ENCODE assay signal across 1 cellular context in the genomic region with DNA sequence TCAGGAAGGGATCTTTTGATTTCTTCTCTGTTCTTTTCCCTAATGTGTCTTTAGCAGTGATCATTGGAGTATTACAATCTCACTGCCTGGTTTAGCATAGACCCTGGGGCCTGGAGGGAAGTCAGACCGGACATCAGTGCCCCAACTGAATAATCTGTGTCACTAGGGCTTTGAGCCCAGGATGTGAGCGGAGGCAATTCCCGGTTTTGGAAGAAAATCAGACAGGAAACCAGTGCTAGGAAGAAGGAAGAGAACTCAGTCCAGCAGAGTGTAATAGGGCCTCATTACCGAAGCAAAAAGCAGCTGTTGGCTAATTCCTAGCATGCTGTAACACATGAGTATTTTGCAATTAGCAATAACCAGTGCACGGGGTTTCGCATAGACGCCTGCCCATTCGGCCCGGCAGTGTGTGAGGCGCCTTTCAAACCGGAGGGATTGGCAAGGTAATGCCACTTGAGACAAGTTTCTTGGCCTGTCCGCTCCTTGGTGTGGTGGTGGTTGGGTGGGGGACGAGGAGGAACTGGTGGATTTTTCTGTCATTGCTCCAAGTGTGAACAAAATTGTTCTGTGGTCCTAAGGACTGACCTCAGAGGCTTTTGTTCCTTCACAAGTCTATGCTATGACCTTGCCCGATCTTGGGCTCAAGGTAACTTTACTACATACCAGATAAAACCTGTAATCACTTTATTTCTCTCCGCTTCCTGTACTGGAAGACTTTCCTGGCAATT.
TF ChIP-seq lines count a peak whose summit lies in the region.

No MANE protein-coding gene starts in this region.

TF ChIP-seq in HepG2, 621 proteins besides CTCF, POLR2A, EP300 and RAD21 (continued from another document and continues in another):
- TF ChIP-seq ZFP36L1 (CRISPR knock-in tag; IDR thresholded peaks at IDR 0.05) (no peak), SAFB2 (CRISPR knock-in tag; IDR thresholded peaks at IDR 0.05; ENCODE audit: borderline replicate concordance, low read depth) (0 out of 2 replicates have a peak, but pooled peaks have one; percentile 42), TOPORS (CRISPR knock-in tag; IDR thresholded peaks at IDR 0.05) (no peak), ZNF883 (CRISPR knock-in tag; IDR thresholded peaks at IDR 0.05; ENCODE audit: not compliant biosample characterization) (no peak), ZNF629 (CRISPR knock-in tag; conservative IDR thresholded peaks at IDR 0.05) (peak; percentile 24; the same call in 1 of the 2 replicates), ZSCAN30 (CRISPR knock-in tag; IDR thresholded peaks at IDR 0.05) (no peak), TEAD3 (CRISPR knock-in tag; optimal IDR thresholded peaks at IDR 0.05; ENCODE audit: borderline replicate concordance) (no peak), ZNF530 (CRISPR knock-in tag; IDR thresholded peaks at IDR 0.05; ENCODE audit: low read depth) (no peak), ZNF713 (CRISPR knock-in tag; IDR thresholded peaks at IDR 0.05) (no peak), ZNF234 (CRISPR knock-in tag; conservative IDR thresholded peaks at IDR 0.05) (no peak), MXI1 (IDR thresholded peaks at IDR 0.05; ENCODE audit: borderline replicate concordance, low read depth, low read length) (peak; percentile 31; the same call in 1 of the 3 replicates), ZNF589 (CRISPR knock-in tag; conservative IDR thresholded peaks at IDR 0.05) (no peak), YEATS2 (CRISPR knock-in tag; IDR thresholded peaks at IDR 0.05; ENCODE audit: borderline replicate concordance) (no peak), MTF1 (CRISPR knock-in tag; IDR thresholded peaks at IDR 0.05) (no peak), POLR2AphosphoS2 (IDR thresholded peaks at IDR 0.05; ENCODE audit: low read depth, low read length) (no peak), MIXL1 (CRISPR knock-in tag; IDR thresholded peaks at IDR 0.05) (no peak), SIN3B (IDR thresholded peaks at IDR 0.05; ENCODE audit: low read length) (no peak), ZNF335 (CRISPR knock-in tag; IDR thresholded peaks at IDR 0.05) (no peak), MAFK (conservative IDR thresholded peaks at IDR 0.05 in 1 of 2, IDR thresholded peaks at IDR 0.05 in 1 of 2; ENCODE audit: low read length in 2 of 2) (no peak), SRSF1 (optimal IDR thresholded peaks at IDR 0.05; ENCODE audit: low read depth, low read length) (no peak), HDAC2 (CRISPR knock-in tag; IDR thresholded peaks at IDR 0.05) (no peak), HOXA5 (CRISPR knock-in tag; IDR thresholded peaks at IDR 0.05) (peak; percentile 50; the same call in 1 of the 2 replicates), MATR3 (CRISPR knock-in tag; IDR thresholded peaks at IDR 0.05) (no peak), RBAK (CRISPR knock-in tag; IDR thresholded peaks at IDR 0.05) (no peak), SYNCRIP (IDR thresholded peaks at IDR 0.05; ENCODE audit: insufficient read depth, low read depth, low read length) (no peak)
- TF ChIP-seq, protein P1, sequence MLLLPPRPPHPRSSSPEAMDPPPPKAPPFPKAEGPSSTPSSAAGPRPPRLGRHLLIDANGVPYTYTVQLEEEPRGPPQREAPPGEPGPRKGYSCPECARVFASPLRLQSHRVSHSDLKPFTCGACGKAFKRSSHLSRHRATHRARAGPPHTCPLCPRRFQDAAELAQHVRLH (CRISPR knock-in tag; IDR thresholded peaks at IDR 0.05; ENCODE audit: borderline replicate concordance, low read depth): 0 out of 2 replicates have a peak, but pooled peaks have one; percentile 33
- TF ChIP-seq, protein P2, sequence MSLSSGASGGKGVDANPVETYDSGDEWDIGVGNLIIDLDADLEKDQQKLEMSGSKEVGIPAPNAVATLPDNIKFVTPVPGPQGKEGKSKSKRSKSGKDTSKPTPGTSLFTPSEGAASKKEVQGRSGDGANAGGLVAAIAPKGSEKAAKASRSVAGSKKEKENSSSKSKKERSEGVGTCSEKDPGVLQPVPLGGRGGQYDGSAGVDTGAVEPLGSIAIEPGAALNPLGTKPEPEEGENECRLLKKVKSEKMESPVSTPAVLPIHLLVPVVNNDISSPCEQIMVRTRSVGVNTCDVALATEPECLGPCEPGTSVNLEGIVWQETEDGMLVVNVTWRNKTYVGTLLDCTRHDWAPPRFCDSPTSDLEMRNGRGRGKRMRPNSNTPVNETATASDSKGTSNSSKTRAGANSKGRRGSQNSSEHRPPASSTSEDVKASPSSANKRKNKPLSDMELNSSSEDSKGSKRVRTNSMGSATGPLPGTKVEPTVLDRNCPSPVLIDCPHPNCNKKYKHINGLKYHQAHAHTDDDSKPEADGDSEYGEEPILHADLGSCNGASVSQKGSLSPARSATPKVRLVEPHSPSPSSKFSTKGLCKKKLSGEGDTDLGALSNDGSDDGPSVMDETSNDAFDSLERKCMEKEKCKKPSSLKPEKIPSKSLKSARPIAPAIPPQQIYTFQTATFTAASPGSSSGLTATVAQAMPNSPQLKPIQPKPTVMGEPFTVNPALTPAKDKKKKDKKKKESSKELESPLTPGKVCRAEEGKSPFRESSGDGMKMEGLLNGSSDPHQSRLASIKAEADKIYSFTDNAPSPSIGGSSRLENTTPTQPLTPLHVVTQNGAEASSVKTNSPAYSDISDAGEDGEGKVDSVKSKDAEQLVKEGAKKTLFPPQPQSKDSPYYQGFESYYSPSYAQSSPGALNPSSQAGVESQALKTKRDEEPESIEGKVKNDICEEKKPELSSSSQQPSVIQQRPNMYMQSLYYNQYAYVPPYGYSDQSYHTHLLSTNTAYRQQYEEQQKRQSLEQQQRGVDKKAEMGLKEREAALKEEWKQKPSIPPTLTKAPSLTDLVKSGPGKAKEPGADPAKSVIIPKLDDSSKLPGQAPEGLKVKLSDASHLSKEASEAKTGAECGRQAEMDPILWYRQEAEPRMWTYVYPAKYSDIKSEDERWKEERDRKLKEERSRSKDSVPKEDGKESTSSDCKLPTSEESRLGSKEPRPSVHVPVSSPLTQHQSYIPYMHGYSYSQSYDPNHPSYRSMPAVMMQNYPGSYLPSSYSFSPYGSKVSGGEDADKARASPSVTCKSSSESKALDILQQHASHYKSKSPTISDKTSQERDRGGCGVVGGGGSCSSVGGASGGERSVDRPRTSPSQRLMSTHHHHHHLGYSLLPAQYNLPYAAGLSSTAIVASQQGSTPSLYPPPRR (CRISPR knock-in tag; IDR thresholded peaks at IDR 0.05; ENCODE audit: borderline replicate concordance): no peak
- TF ChIP-seq, protein P3, sequence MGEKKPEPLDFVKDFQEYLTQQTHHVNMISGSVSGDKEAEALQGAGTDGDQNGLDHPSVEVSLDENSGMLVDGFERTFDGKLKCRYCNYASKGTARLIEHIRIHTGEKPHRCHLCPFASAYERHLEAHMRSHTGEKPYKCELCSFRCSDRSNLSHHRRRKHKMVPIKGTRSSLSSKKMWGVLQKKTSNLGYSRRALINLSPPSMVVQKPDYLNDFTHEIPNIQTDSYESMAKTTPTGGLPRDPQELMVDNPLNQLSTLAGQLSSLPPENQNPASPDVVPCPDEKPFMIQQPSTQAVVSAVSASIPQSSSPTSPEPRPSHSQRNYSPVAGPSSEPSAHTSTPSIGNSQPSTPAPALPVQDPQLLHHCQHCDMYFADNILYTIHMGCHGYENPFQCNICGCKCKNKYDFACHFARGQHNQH (CRISPR knock-in tag; IDR thresholded peaks at IDR 0.05): peak; percentile 64; the same call in 1 of the 2 replicates
- TF ChIP-seq, protein P4, sequence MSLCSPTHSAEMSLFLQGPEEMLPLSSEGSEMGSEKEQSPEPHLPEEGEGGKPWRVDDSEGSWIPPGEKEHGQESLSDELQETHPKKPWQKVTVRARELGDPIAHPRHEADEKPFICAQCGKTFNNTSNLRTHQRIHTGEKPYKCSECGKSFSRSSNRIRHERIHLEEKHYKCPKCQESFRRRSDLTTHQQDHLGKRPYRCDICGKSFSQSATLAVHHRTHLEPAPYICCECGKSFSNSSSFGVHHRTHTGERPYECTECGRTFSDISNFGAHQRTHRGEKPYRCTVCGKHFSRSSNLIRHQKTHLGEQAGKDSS (CRISPR knock-in tag; IDR thresholded peaks at IDR 0.05; ENCODE audit: borderline replicate concordance, low read depth): no peak
- TF ChIP-seq, protein P5, sequence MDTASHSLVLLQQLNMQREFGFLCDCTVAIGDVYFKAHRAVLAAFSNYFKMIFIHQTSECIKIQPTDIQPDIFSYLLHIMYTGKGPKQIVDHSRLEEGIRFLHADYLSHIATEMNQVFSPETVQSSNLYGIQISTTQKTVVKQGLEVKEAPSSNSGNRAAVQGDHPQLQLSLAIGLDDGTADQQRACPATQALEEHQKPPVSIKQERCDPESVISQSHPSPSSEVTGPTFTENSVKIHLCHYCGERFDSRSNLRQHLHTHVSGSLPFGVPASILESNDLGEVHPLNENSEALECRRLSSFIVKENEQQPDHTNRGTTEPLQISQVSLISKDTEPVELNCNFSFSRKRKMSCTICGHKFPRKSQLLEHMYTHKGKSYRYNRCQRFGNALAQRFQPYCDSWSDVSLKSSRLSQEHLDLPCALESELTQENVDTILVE (CRISPR knock-in tag; IDR thresholded peaks at IDR 0.05): no peak
- TF ChIP-seq, protein P6, sequence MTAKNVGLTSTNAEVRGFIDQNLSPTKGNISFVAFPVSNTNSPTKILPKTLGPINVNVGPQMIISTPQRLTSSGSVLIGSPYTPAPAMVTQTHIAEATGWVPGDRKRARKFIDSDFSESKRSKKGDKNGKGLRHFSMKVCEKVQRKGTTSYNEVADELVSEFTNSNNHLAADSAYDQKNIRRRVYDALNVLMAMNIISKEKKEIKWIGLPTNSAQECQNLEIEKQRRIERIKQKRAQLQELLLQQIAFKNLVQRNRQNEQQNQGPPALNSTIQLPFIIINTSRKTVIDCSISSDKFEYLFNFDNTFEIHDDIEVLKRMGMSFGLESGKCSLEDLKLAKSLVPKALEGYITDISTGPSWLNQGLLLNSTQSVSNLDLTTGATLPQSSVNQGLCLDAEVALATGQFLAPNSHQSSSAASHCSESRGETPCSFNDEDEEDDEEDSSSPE (CRISPR knock-in tag; IDR thresholded peaks at IDR 0.05): no peak
- TF ChIP-seq, protein P7, sequence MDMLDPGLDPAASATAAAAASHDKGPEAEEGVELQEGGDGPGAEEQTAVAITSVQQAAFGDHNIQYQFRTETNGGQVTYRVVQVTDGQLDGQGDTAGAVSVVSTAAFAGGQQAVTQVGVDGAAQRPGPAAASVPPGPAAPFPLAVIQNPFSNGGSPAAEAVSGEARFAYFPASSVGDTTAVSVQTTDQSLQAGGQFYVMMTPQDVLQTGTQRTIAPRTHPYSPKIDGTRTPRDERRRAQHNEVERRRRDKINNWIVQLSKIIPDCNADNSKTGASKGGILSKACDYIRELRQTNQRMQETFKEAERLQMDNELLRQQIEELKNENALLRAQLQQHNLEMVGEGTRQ (IDR thresholded peaks at IDR 0.05; ENCODE audit: low read depth, low read length): no peak
- TF ChIP-seq, protein P7 (CRISPR knock-in tag; IDR thresholded peaks at IDR 0.05; ENCODE audit: borderline replicate concordance): no peak
- TF ChIP-seq, protein P8, sequence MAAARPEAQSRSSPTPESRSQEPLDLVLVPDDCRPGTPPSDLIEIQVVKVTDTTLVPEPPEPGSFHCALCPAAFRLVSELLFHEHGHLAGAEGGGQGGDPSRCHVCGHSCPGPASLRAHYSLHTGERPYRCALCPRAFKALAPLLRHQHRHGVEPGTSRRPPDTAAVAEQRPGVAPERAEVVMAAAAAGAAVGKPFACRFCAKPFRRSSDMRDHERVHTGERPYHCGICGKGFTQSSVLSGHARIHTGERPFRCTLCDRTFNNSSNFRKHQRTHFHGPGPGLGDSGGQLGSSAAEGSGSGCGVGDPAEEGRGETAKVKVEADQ (CRISPR knock-in tag; IDR thresholded peaks at IDR 0.05; ENCODE audit: borderline replicate concordance): no peak; the same call in 1 of the 2 replicates
- TF ChIP-seq, protein P9, sequence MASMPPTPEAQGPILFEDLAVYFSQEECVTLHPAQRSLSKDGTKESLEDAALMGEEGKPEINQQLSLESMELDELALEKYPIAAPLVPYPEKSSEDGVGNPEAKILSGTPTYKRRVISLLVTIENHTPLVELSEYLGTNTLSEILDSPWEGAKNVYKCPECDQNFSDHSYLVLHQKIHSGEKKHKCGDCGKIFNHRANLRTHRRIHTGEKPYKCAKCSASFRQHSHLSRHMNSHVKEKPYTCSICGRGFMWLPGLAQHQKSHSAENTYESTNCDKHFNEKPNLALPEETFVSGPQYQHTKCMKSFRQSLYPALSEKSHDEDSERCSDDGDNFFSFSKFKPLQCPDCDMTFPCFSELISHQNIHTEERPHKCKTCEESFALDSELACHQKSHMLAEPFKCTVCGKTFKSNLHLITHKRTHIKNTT (CRISPR knock-in tag; IDR thresholded peaks at IDR 0.05): no peak
- TF ChIP-seq, protein P10, sequence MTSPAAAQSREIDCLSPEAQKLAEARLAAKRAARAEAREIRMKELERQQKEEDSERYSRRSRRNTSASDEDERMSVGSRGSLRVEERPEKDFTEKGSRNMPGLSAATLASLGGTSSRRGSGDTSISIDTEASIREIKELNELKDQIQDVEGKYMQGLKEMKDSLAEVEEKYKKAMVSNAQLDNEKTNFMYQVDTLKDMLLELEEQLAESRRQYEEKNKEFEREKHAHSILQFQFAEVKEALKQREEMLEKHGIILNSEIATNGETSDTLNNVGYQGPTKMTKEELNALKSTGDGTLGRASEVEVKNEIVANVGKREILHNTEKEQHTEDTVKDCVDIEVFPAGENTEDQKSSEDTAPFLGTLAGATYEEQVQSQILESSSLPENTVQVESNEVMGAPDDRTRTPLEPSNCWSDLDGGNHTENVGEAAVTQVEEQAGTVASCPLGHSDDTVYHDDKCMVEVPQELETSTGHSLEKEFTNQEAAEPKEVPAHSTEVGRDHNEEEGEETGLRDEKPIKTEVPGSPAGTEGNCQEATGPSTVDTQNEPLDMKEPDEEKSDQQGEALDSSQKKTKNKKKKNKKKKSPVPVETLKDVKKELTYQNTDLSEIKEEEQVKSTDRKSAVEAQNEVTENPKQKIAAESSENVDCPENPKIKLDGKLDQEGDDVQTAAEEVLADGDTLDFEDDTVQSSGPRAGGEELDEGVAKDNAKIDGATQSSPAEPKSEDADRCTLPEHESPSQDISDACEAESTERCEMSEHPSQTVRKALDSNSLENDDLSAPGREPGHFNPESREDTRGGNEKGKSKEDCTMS (CRISPR knock-in tag; conservative IDR thresholded peaks at IDR 0.05): no peak
